Comparison of ENCODE assay signal across 17 cellular contexts in the genomic region with DNA sequence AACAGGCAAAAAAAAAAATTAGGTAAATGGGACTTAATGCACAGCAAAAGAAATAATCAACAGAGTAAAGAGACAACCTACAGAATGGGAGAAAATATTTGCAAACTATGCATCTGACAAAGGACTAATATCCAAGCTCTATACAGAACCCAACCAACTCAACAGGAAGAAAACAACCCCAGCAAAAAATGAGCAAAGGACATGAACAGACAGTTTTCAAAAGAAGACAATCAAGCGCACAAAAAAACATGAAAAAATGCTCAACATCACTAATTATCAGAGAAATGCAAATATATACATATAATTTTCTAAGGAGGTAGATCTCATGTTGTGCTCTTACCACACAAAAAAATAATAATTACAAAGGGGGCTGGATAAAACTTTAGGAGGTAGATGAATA. TPM values are rescaled to one million over a fixed set of nuclear protein-coding genes. Genes with fewer than 3 reads are reported as not detected.
A peak's percentile ranks its signal among the peaks of the same experiment; 100 is the strongest.
DNase-seq lines count a peak whose midpoint lies in the region; ATAC-seq and TF ChIP-seq lines count a peak whose summit lies in the region.
"Had no signal": no experiment of that assay in that cellular context is flagged by ENCODE, and none has a peak within 500 bp of the region (broad histone marks: within the 10 kb centered on the region; RNA-seq: fewer than 3 reads in every experiment).

No MANE protein-coding gene starts in this region.

- no peak overlapping the region for H3K4me3 ChIP-seq in SK-N-SH (ENCODE audit: low read depth in 2 of 2, low read length in 1 of 2)
- H3K4me3 ChIP-seq: BLaER1, GM23338 had no signal

- no peaks in the 10 kb centered on the region for H3K9me2 ChIP-seq in SK-N-SH

- ATAC-seq in SK-N-SH treated with all-trans-retinoic acid at 6 μM for 48 hours, result no peak
- ATAC-seq in GM19328 (IDR thresholded peaks at IDR 0.05; ENCODE audit: unreplicated experiment), result no peak
- ATAC-seq: CD8-positive, alpha-beta T cell; GM23338; HCT116 had no signal

- H3K27me3 ChIP-seq in SK-N-SH (ENCODE audit: insufficient read depth), result no peaks in the 10 kb centered on the region
- H3K27me3 ChIP-seq in layer of hippocampus (ENCODE audit: control insufficient read depth, insufficient read depth, low read length), result no peaks in the 10 kb centered on the region
- H3K27me3 ChIP-seq: BLaER1 had no signal

- H3K79me2 ChIP-seq in SK-N-SH (ENCODE audit: insufficient read depth), result no peaks in the 10 kb centered on the region

- H3K9ac ChIP-seq in SK-N-SH, result no peak overlapping the region
- H3K9ac ChIP-seq: BLaER1 had no signal

- no peaks in the 10 kb centered on the region for H3K36me3 ChIP-seq in SK-N-SH (replicated peaks in 1 of 2; ENCODE audit: control insufficient read depth in 1 of 2, insufficient read depth in 2 of 2, low read length in 1 of 2)
- H3K36me3 ChIP-seq: BLaER1 had no signal

- H3K4me2 ChIP-seq in SK-N-SH, result no peak overlapping the region
- H3K4me2 ChIP-seq: BLaER1, GM23338 had no signal

- no peak for TF ChIP-seq EP300 in SK-N-SH (IDR thresholded peaks at IDR 0.05; ENCODE audit: borderline replicate concordance in 1 of 2, low read depth in 1 of 2, low read length in 1 of 2)

- H3K4me1 ChIP-seq in SK-N-SH (ENCODE audit: control insufficient read depth in 1 of 2, insufficient read depth in 2 of 2, low read depth in 1 of 2, low read length in 1 of 2), result 0 out of 4 replicates have a peak, but pooled peaks cover 0 to 3% of the 10 kb centered on the region in 2 experiments
- H3K4me1 ChIP-seq: Caco-2 had no signal

- 0 out of 2 replicates have a peak overlapping the region, but pooled peaks have one; percentile 2 for H2AFZ ChIP-seq in SK-N-SH (ENCODE audit: low read depth)
- H2AFZ ChIP-seq: GM23338 had no signal

- no peaks in the 10 kb centered on the region for H4K20me1 ChIP-seq in SK-N-SH (ENCODE audit: insufficient read depth)
- H4K20me1 ChIP-seq: BLaER1 had no signal

- CTCF ChIA-PET in SK-N-SH (lab: Yijun Ruan, JAX), result interaction anchor here (1.0 to 1.3 kb wide), 2 partner anchors 17 to 239 kb away, joined by 3 to 4 read pairs; no protein-coding TSS in a partner anchor

- no peak for DNase-seq in SK-N-SH
- no peak for DNase-seq in caudate nucleus (lab: John Stamatoyannopoulos, UW)
- no peak for DNase-seq in epidermal melanocyte (ENCODE audit: insufficient read length, low spot score)
- DNase-seq: Caco-2; CD4-positive, CD25-positive, alpha-beta regulatory T cell; CD8-positive, alpha-beta T cell; DMS153; DND-41; H9 had no signal

- no peaks in the 10 kb centered on the region for H3K9me3 ChIP-seq in SK-N-SH
- H3K9me3 ChIP-seq: BLaER1, Caco-2 had no signal

- H3K27ac ChIP-seq in SK-N-SH (ENCODE audit: low read depth in 2 of 2, low read length in 1 of 2), result no peak overlapping the region
- peak overlapping the region; percentile 97 for H3K27ac ChIP-seq in caudate nucleus (ENCODE audit: low read depth, low read length)
- peak overlapping the region; percentile 12 for H3K27ac ChIP-seq in layer of hippocampus (ENCODE audit: low read depth, low read length)
- H3K27ac ChIP-seq: 22Rv1, BLaER1, C4-2B had no signal

- POLR2A ChIA-PET in SK-N-SH (lab: Yijun Ruan, JAX), result no interaction called here

- H3F3A ChIP-seq in SK-N-SH (replicated peaks; ENCODE audit: insufficient read depth), result no peaks in the 10 kb centered on the region

- TF ChIP-seq RAD21 in SK-N-SH (IDR thresholded peaks at IDR 0.05; ENCODE audit: low read length), result no peak

- TF ChIP-seq CTCF in SK-N-SH (IDR thresholded peaks at IDR 0.05), result no peak

- WGBS in SK-N-SH (ENCODE audit: low lambda C conversion rate), result 70% methylated on average over 1 of the region's 1 CpG

TF ChIP-seq in SK-N-SH, 30 proteins besides CTCF, POLR2A, EP300 and RAD21 (continues in another document):
- TF ChIP-seq TCF12 (IDR thresholded peaks at IDR 0.05), result no peak
- no peak for TF ChIP-seq FOXM1 (IDR thresholded peaks at IDR 0.05; ENCODE audit: low read depth)
- TF ChIP-seq MEF2A (IDR thresholded peaks at IDR 0.05; ENCODE audit: borderline replicate concordance, low read depth), result no peak
- TF ChIP-seq, protein P1, sequence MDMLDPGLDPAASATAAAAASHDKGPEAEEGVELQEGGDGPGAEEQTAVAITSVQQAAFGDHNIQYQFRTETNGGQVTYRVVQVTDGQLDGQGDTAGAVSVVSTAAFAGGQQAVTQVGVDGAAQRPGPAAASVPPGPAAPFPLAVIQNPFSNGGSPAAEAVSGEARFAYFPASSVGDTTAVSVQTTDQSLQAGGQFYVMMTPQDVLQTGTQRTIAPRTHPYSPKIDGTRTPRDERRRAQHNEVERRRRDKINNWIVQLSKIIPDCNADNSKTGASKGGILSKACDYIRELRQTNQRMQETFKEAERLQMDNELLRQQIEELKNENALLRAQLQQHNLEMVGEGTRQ (IDR thresholded peaks at IDR 0.05; ENCODE audit: borderline replicate concordance, low read depth, low read length), result no peak
- TF ChIP-seq NRF1 (IDR thresholded peaks at IDR 0.05; ENCODE audit: low read depth, low read length), result no peak
- TF ChIP-seq, protein P2, sequence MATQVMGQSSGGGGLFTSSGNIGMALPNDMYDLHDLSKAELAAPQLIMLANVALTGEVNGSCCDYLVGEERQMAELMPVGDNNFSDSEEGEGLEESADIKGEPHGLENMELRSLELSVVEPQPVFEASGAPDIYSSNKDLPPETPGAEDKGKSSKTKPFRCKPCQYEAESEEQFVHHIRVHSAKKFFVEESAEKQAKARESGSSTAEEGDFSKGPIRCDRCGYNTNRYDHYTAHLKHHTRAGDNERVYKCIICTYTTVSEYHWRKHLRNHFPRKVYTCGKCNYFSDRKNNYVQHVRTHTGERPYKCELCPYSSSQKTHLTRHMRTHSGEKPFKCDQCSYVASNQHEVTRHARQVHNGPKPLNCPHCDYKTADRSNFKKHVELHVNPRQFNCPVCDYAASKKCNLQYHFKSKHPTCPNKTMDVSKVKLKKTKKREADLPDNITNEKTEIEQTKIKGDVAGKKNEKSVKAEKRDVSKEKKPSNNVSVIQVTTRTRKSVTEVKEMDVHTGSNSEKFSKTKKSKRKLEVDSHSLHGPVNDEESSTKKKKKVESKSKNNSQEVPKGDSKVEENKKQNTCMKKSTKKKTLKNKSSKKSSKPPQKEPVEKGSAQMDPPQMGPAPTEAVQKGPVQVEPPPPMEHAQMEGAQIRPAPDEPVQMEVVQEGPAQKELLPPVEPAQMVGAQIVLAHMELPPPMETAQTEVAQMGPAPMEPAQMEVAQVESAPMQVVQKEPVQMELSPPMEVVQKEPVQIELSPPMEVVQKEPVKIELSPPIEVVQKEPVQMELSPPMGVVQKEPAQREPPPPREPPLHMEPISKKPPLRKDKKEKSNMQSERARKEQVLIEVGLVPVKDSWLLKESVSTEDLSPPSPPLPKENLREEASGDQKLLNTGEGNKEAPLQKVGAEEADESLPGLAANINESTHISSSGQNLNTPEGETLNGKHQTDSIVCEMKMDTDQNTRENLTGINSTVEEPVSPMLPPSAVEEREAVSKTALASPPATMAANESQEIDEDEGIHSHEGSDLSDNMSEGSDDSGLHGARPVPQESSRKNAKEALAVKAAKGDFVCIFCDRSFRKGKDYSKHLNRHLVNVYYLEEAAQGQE (IDR thresholded peaks at IDR 0.05; ENCODE audit: low read depth, low read length), result no peak
- no peak for TF ChIP-seq YY1 (IDR thresholded peaks at IDR 0.05; ENCODE audit: low read depth)
- TF ChIP-seq GATA2 (CRISPR knock-in tag; IDR thresholded peaks at IDR 0.05), result no peak

TF ChIP-seq in SK-N-SH treated with all-trans-retinoic acid at 6 μM for 48 hours, 23 proteins besides CTCF, POLR2A, EP300 and RAD21 (continues in another document):
- TF ChIP-seq ZFP3 (CRISPR knock-in tag; IDR thresholded peaks at IDR 0.05), result no peak
- TF ChIP-seq PATZ1 (CRISPR knock-in tag; IDR thresholded peaks at IDR 0.05; ENCODE audit: borderline replicate concordance), result no peak
- TF ChIP-seq, protein P3, sequence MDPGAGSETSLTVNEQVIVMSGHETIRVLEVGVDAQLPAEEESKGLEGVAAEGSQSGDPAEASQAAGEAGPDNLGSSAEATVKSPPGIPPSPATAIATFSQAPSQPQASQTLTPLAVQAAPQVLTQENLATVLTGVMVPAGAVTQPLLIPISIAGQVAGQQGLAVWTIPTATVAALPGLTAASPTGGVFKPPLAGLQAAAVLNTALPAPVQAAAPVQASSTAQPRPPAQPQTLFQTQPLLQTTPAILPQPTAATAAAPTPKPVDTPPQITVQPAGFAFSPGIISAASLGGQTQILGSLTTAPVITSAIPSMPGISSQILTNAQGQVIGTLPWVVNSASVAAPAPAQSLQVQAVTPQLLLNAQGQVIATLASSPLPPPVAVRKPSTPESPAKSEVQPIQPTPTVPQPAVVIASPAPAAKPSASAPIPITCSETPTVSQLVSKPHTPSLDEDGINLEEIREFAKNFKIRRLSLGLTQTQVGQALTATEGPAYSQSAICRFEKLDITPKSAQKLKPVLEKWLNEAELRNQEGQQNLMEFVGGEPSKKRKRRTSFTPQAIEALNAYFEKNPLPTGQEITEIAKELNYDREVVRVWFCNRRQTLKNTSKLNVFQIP (CRISPR knock-in tag; IDR thresholded peaks at IDR 0.05; ENCODE audit: borderline replicate concordance, low read depth), result no peak
- no peak for TF ChIP-seq TCF4 (CRISPR knock-in tag; IDR thresholded peaks at IDR 0.05; ENCODE audit: borderline replicate concordance)
- TF ChIP-seq CSDC2 (CRISPR knock-in tag; IDR thresholded peaks at IDR 0.05), result no peak
- TF ChIP-seq SNAI2 (CRISPR knock-in tag; IDR thresholded peaks at IDR 0.05), result no peak
- no peak for TF ChIP-seq ZNF565 (CRISPR knock-in tag; conservative IDR thresholded peaks at IDR 0.05; ENCODE audit: low read depth)
- no peak for TF ChIP-seq ISL1 (CRISPR knock-in tag; IDR thresholded peaks at IDR 0.05)
- TF ChIP-seq GLIS3 (CRISPR knock-in tag; IDR thresholded peaks at IDR 0.05), result no peak

RNA-seq across cellular contexts. Expression of gene USP47, which starts 36.5 kb away (rescaled TPM):
- polyA plus RNA-seq in SK-N-SH (2012; rRNA removed), result 10.3 and 13.3 TPM in 2 replicates
- polyA plus RNA-seq in SK-N-SH (2012; cell fraction: cytosol; rRNA removed), result 12.9 and 14.2 TPM in 2 replicates
- 14.1 and 28.0 TPM in 2 replicates for polyA plus RNA-seq in SK-N-SH (2012; cell fraction: nucleus; rRNA removed)

Comparison
In these comparisons a context has a peak if more than half of its experiments do, and no peak if none do; other contexts are left out.
1. H3K27ac ChIP-seq: peak in caudate nucleus (single experiment) and layer of hippocampus (single experiment); none in SK-N-SH (0 of 2).